In genomic region chr15:81908111-81908510, GRCh38 we compare ENCODE assay signal across 18 cellular contexts.
"Had no signal": no experiment of that assay in that cellular context is flagged by ENCODE, and none has a peak within 500 bp of the region (broad histone marks: within the 10 kb centered on the region; RNA-seq: fewer than 3 reads in every experiment).

No MANE protein-coding gene starts in this region.

- DNase-seq: KBM-7, NCI-H1092, NCI-H1105 treated with DMSO at 0.1 percent for 48 hours, NCI-H1436, NCI-H187, NCI-H2029, NCI-H2081 treated with DMSO at 0.1 percent for 48 hours, NCI-H2171, NCI-H226, NCI-H446, NCI-H510A, NCI-H524 treated with DMSO at 0.1 percent for 48 hours, NCI-H69, NCI-H774, Right ventricle myocardium superior, RPMI8226, SIG-M5 had no signal

- H3K27ac ChIP-seq: HL-60 had no signal
